10 cellular contexts compared by ENCODE assay signal in the genomic region with DNA sequence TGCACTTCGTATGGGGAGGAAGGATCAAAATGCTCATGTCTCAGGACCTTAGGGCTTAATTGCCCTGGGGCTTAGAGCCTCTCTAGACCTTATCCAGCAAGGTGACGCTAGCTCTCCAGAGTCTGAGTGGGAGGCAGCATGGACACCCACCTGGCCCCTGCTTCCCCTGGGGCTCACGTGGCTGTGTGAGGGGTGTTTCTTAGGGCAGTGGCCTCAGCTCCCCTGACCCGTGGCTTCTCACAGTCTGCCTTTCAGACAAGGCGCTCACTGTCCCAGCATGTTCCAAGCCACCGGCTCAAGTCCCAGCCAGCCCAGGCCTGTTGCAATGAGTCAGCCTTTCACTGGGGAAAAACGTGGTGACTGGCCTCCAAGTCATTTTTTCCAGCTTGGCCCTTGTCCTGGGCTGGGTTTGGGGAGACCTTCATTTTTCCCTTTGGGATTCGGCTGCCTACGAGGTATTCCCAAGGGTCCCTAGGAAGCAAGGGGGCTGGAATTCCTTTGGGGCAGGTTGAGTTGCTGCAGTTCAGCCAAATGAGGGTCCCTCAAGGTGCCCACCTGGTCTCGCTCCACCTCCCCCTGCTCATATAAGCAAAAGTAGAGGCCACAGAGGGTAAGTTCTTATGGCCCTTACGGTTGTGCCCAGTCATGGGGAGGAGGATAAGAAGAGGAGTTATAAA. TPM values are rescaled to one million over a fixed set of nuclear protein-coding genes. Genes with fewer than 3 reads are reported as not detected.
DNase-seq lines count a peak whose midpoint lies in the region; ATAC-seq and FAIRE-seq lines count a peak whose summit lies in the region.
"Had no signal": no experiment of that assay in that cellular context is flagged by ENCODE, and none has a peak within 500 bp of the region (broad histone marks: within the 10 kb centered on the region; RNA-seq: fewer than 3 reads in every experiment).

No MANE protein-coding gene starts in this region.

- peak overlapping the region; percentile 95 for H2AK5ac ChIP-seq in trophoblast cell (ENCODE audit: low read length)

- H3K9ac ChIP-seq in trophoblast cell (ENCODE audit: low read length) = no peak overlapping the region
- H3K9ac ChIP-seq: BLaER1 had no signal

- peak overlapping the region; percentile 77 for H4K12ac ChIP-seq in trophoblast cell (ENCODE audit: low read depth, low read length)

- peak overlapping the region; percentile 73 for H3K27ac ChIP-seq in trophoblast cell (ENCODE audit: low read depth, low read length)
- H3K27ac ChIP-seq: BLaER1 had no signal

- no peaks in the 10 kb centered on the region for H3K27me3 ChIP-seq in trophoblast cell (ENCODE audit: insufficient read depth, low read length)
- H3K27me3 ChIP-seq: BLaER1 had no signal

- peaks cover 4% of the 10 kb centered on the region for H3K79me2 ChIP-seq in trophoblast cell (ENCODE audit: control insufficient read depth, insufficient read depth, low read length, poor library complexity)

- peaks cover 35% of the 10 kb centered on the region for H3K79me1 ChIP-seq in trophoblast cell (ENCODE audit: low read length)

- peak overlapping the region; percentile 89 for H2AFZ ChIP-seq in trophoblast cell (ENCODE audit: insufficient read depth, low read length, poor library complexity)

- no peak overlapping the region for H3K4me3 ChIP-seq in trophoblast cell (ENCODE audit: low read depth, low read length)
- H3K4me3 ChIP-seq: BLaER1 had no signal

- H3K27me3 Mint-ChIP-seq in activated CD4-positive, alpha-beta T cell treated with anti-CD3 and anti-CD28 coated beads for 36 hours = no peaks in the 10 kb centered on the region

- H3K4me1 ChIP-seq in trophoblast cell (ENCODE audit: control insufficient read depth in 1 of 2, insufficient read depth in 2 of 2, low read length in 2 of 2) = peaks cover 24 to 27% of the 10 kb centered on the region in 2 experiments

- ATAC-seq in activated CD4-positive, alpha-beta T cell treated with anti-CD3 and anti-CD28 coated beads for 36 hours = no peak
- no peak for ATAC-seq in HG02970 (IDR thresholded peaks at IDR 0.05; ENCODE audit: low FRiP score, unreplicated experiment)

- WGBS in trophoblast cell (ENCODE audit: extremely low coverage, insufficient coverage, insufficient read length) = no CpG with 5 or more reads among the region's 11 CpGs

- H4K91ac ChIP-seq in trophoblast cell (ENCODE audit: low read depth, low read length) = peak overlapping the region; percentile 98

- H2BK12ac ChIP-seq in trophoblast cell (ENCODE audit: low read length) = peak overlapping the region; percentile 99

- H3K9me3 Mint-ChIP-seq in activated CD4-positive, alpha-beta T cell treated with anti-CD3 and anti-CD28 coated beads for 36 hours (ENCODE audit: low read depth) = no peaks in the 10 kb centered on the region

- no peak overlapping the region for H3K23ac ChIP-seq in trophoblast cell (ENCODE audit: low read length)

- intact Hi-C loops in activated CD4-positive, alpha-beta T cell treated with anti-CD3 and anti-CD28 coated beads for 36 hours (cut with DNase I, micrococcal nuclease) = no loop called here

- peak overlapping the region; percentile 100 for H2BK120ac ChIP-seq in trophoblast cell (ENCODE audit: insufficient read depth, low read length, poor library complexity)

- H2BK5ac ChIP-seq in trophoblast cell (ENCODE audit: low read depth, low read length, poor library complexity) = peak overlapping the region; percentile 98

- DNase-seq in activated CD4-positive, alpha-beta T cell treated with anti-CD3 and anti-CD28 coated beads for 36 hours = no peak
- no peak for DNase-seq in activated CD4-positive, alpha-beta T cell treated with anti-CD3 and anti-CD28 coated beads for 48 hours
- DNase-seq in RCC 7860 (ENCODE audit: low spot score) = peak; percentile 98
- peak; percentile 78 for DNase-seq in fibroblast of gingiva (ENCODE audit: low read depth)
- peak; percentile 72 to 78 for DNase-seq in trophoblast cell
- no peak for DNase-seq in cerebellar nuclear complex (lab: John Stamatoyannopoulos, UW)
- no peak for DNase-seq in NCI-H1436 (lab: John Stamatoyannopoulos, UW)

- peak overlapping the region; percentile 95 for H3K4ac ChIP-seq in trophoblast cell (ENCODE audit: low read depth, low read length)

- peak overlapping the region; percentile 98 for H4K8ac ChIP-seq in trophoblast cell (ENCODE audit: low read depth, low read length)

- peak overlapping the region; percentile 98 for H3K14ac ChIP-seq in trophoblast cell (ENCODE audit: low read length)

- H3K18ac ChIP-seq in trophoblast cell (ENCODE audit: low read length) = peak overlapping the region; percentile 98

- no peak overlapping the region for H3K4me3 Mint-ChIP-seq in activated CD4-positive, alpha-beta T cell treated with anti-CD3 and anti-CD28 coated beads for 36 hours

- H3K9me3 ChIP-seq in trophoblast cell (ENCODE audit: insufficient read depth, low read depth, low read length) = no peaks in the 10 kb centered on the region
- H3K9me3 ChIP-seq: BLaER1 had no signal

- H3K4me1 Mint-ChIP-seq in activated CD4-positive, alpha-beta T cell treated with anti-CD3 and anti-CD28 coated beads for 36 hours = peaks cover 20% of the 10 kb centered on the region

- POLR2A ChIA-PET in activated CD4-positive, alpha-beta T cell treated with anti-CD3 and anti-CD28 coated beads for 36 hours (lab: Charles Lee) = no interaction called here

- no peaks in the 10 kb centered on the region for H3K36me3 Mint-ChIP-seq in activated CD4-positive, alpha-beta T cell treated with anti-CD3 and anti-CD28 coated beads for 36 hours (ENCODE audit: low read depth)

- no peak overlapping the region for H3K4me2 ChIP-seq in trophoblast cell (ENCODE audit: low read length)
- H3K4me2 ChIP-seq: BLaER1 had no signal

- peak overlapping the region; percentile 34 for H3K27ac Mint-ChIP-seq in activated CD4-positive, alpha-beta T cell treated with anti-CD3 and anti-CD28 coated beads for 36 hours

- H3K36me3 ChIP-seq in trophoblast cell (ENCODE audit: control insufficient read depth in 1 of 2, insufficient read depth in 2 of 2, low read length in 2 of 2) = no peaks in the 10 kb centered on the region
- H3K36me3 ChIP-seq: BLaER1 had no signal

- CTCF ChIA-PET in activated CD4-positive, alpha-beta T cell treated with anti-CD3 and anti-CD28 coated beads for 36 hours (lab: Charles Lee) = interaction anchor here (1.1 to 1.5 kb wide), 3 partner anchors 15 to 153 kb away, joined by 3 to 4 read pairs (median 3); no protein-coding TSS in a partner anchor

- peak; percentile 88 for FAIRE-seq in RCC 7860 (lab: Jason Lieb, UNC)
- FAIRE-seq: TTC549 had no signal

RNA-seq across cellular contexts. Expression of a gene that starts 15.7 kb away (rescaled TPM):
- 100 to 1,000 TPM; 258 to 273 TPM for total RNA-seq in activated CD4-positive, alpha-beta T cell treated with anti-CD3 and anti-CD28 coated beads for 36 hours
- polyA plus RNA-seq in trophoblast cell (2013) = 173 and 187 TPM in 2 replicates

Comparison
In these comparisons a context has a peak if more than half of its experiments do, and no peak if none do; other contexts are left out.
1. DNase-seq: peak in RCC 7860 (single experiment), fibroblast of gingiva (single experiment) and trophoblast cell (2 of 2); none in activated CD4-positive, alpha-beta T cell treated with anti-CD3 and anti-CD28 coated beads for 36 hours (single experiment), activated CD4-positive, alpha-beta T cell treated with anti-CD3 and anti-CD28 coated beads for 48 hours (single experiment), cerebellar nuclear complex (0 of 2) and NCI-H1436 (single experiment).